ENCODE assay signal across 25 cellular contexts in genomic region chr2:9679218-9679617, GRCh38.
"Had no signal": no experiment of that assay in that cellular context is flagged by ENCODE, and none has a peak within 500 bp of the region (broad histone marks: within the 10 kb centered on the region; RNA-seq: fewer than 3 reads in every experiment).

No MANE protein-coding gene starts in this region.

- H2AFZ ChIP-seq: neural progenitor cell, parathyroid adenoma had no signal

- ATAC-seq: left ventricle myocardium superior; lower lobe of right lung; mucosa of descending colon; sciatic nerve; stimulated activated naive CD8-positive, alpha-beta T cell treated with anti-CD3 and anti-CD28 coated beads, Interleukin-15, amount 100 ng/mL, for 72 hours had no signal

- H3K79me2 ChIP-seq: parathyroid adenoma had no signal

- FAIRE-seq: colon, endothelial cell of umbilical vein, keratinocyte had no signal

- DNase-seq: effector memory CD4-positive, alpha-beta T cell; foreskin melanocyte; hypothalamus; left ventricle myocardium superior; lower lobe of right lung; mucosa of descending colon; naive B cell; stimulated activated CD4-positive, alpha-beta T cell treated with anti-CD3 and anti-CD28 coated beads, Interleukin-12 subunit alpha, Interleukin-12 subunit beta, amount 100 ng/mL, for 4 hours; stimulated activated CD4-positive, alpha-beta T cell treated with anti-CD3 and anti-CD28 coated beads, Interleukin-1b, Interleukin-23, amount 100 ng/mL, for 48 hours; stimulated activated CD4-positive, alpha-beta T cell treated with anti-CD3 and anti-CD28 coated beads, Interleukin-4, amount 100 ng/mL, for 1 hour; stimulated activated CD8-positive, alpha-beta memory T cell treated with anti-CD3 and anti-CD28 coated beads, Interleukin-4, amount 100 ng/mL, for 48 hours; stimulated activated naive CD4-positive, alpha-beta T cell; stimulated activated naive CD8-positive, alpha-beta T cell treated with anti-CD3 and anti-CD28 coated beads, Interleukin-15, amount 100 ng/mL, for 72 hours; transverse colon had no signal

- H3K27me3 ChIP-seq: esophagus muscularis mucosa, neural progenitor cell, right atrium auricular region, suprapubic skin, transverse colon, vagina had no signal

- H3K36me3 ChIP-seq: esophagus muscularis mucosa, lower lobe of right lung, neural progenitor cell, right atrium auricular region, suprapubic skin, transverse colon, vagina had no signal

- H3K9me3 ChIP-seq: esophagus muscularis mucosa, lower lobe of right lung, mucosa of descending colon, right atrium auricular region, suprapubic skin, transverse colon, vagina had no signal

- H3K4me2 ChIP-seq: neural progenitor cell, smooth muscle cell had no signal

- H3K4me3 ChIP-seq: esophagus muscularis mucosa, lower lobe of right lung, mucosa of descending colon, neural progenitor cell, right atrium auricular region, smooth muscle cell, suprapubic skin, transverse colon, vagina had no signal

- H3K4me1 ChIP-seq: lower lobe of right lung, parathyroid adenoma, right atrium auricular region had no signal

- H3K27ac ChIP-seq: esophagus muscularis mucosa, lower lobe of right lung, neural progenitor cell, parathyroid adenoma, right atrium auricular region, suprapubic skin, transverse colon, vagina had no signal

- H3K9ac ChIP-seq: neural progenitor cell, parathyroid adenoma had no signal
